9 cellular contexts compared by ENCODE assay signal in genomic region chr6:89350281-89351037, GRCh38. TPM values are rescaled to one million over a fixed set of nuclear protein-coding genes. Genes with fewer than 3 reads are reported as not detected.
DNase-seq lines count a peak whose midpoint lies in the region; ATAC-seq and TF ChIP-seq lines count a peak whose summit lies in the region.
"Had no signal": no experiment of that assay in that cellular context is flagged by ENCODE, and none has a peak within 500 bp of the region (broad histone marks: within the 10 kb centered on the region; RNA-seq: fewer than 3 reads in every experiment).

No MANE protein-coding gene starts in this region.

- no peak overlapping the region for H3K9ac ChIP-seq in IMR-90 (ENCODE audit: low read depth, low read length)
- peak overlapping the region; percentile 33 for H3K9ac ChIP-seq in mesendoderm (ENCODE audit: low read length)

- H4K5ac ChIP-seq in IMR-90 (ENCODE audit: low read depth, low read length) (no peak overlapping the region), mesendoderm (ENCODE audit: low read length) (no peak overlapping the region)

- TF ChIP-seq RAD21 in IMR-90 (IDR thresholded peaks at IDR 0.05; ENCODE audit: low read length): no peak

- no CpG with 5 or more reads among the region's 4 CpGs for WGBS in IMR-90 (ENCODE audit: extremely low coverage in 2 of 2, insufficient read length in 1 of 2), 2 experiments
- no CpG with 5 or more reads among the region's 4 CpGs for WGBS in mesendoderm (ENCODE audit: extremely low coverage, insufficient coverage, low lambda C conversion rate)

- peak overlapping the region; percentile 96 for H3K27ac Mint-ChIP-seq in activated naive CD8-positive, alpha-beta T cell treated with anti-CD3 and anti-CD28 coated beads, Interleukin-2, amount 50 U/mL, for 24 hours

- POLR2A ChIA-PET in IMR-90 (lab: Charles Lee; ENCODE audit: unreplicated experiment): interaction anchor here (0.7 kb wide), 1 partner anchor 21 kb away, joined by 14 read pairs; no protein-coding TSS in a partner anchor

- peak; percentile 27 for ATAC-seq in GM19397 (IDR thresholded peaks at IDR 0.05; ENCODE audit: unreplicated experiment)
- no peak for ATAC-seq in IMR-90 (ENCODE audit: low read depth)
- ATAC-seq in activated naive CD8-positive, alpha-beta T cell treated with anti-CD3 and anti-CD28 coated beads, Interleukin-2, amount 50 U/mL, for 24 hours: no peak

- CTCF ChIA-PET in IMR-90 (lab: Yijun Ruan, JAX): interaction anchor here (2.1 kb wide), 1 partner anchor 22 kb away, joined by 4 read pairs; no protein-coding TSS in a partner anchor

- no peak overlapping the region for H3K27ac ChIP-seq in IMR-90 (ENCODE audit: insufficient read depth, low read length)
- H3K27ac ChIP-seq in mesendoderm (ENCODE audit: low read depth, low read length): no peak overlapping the region

- no peak overlapping the region for H2BK5ac ChIP-seq in IMR-90 (ENCODE audit: low read depth, low read length, poor library complexity, severe bottlenecking)
- no peak overlapping the region for H2BK5ac ChIP-seq in mesendoderm (ENCODE audit: low read length)

- no peaks in the 10 kb centered on the region for H3K9me3 Mint-ChIP-seq in activated naive CD8-positive, alpha-beta T cell treated with anti-CD3 and anti-CD28 coated beads, Interleukin-2, amount 50 U/mL, for 24 hours

- no peak overlapping the region for H2AK9ac ChIP-seq in IMR-90 (replicated peaks; ENCODE audit: low read depth, low read length, poor library complexity)

- intact Hi-C loops in IMR-90 (cut with micrococcal nuclease): loop anchor here (5.0 kb wide), 2 partner anchors 268 to 368 kb away; partner anchors contain the start of gene PNRC1

- H3K36me3 ChIP-seq in IMR-90 (ENCODE audit: control insufficient read depth, insufficient read depth, low read length): no peaks in the 10 kb centered on the region
- H3K36me3 ChIP-seq in mesendoderm (ENCODE audit: control insufficient read depth, insufficient read depth, low read length): no peaks in the 10 kb centered on the region

- H3K4me1 Mint-ChIP-seq in activated naive CD8-positive, alpha-beta T cell treated with anti-CD3 and anti-CD28 coated beads, Interleukin-2, amount 50 U/mL, for 24 hours: peaks cover 70% of the 10 kb centered on the region

- TF ChIP-seq CTCF in IMR-90 (conservative IDR thresholded peaks at IDR 0.05; ENCODE audit: low read depth, low read length): no peak

- H3K14ac ChIP-seq in IMR-90 (replicated peaks; ENCODE audit: low read depth, low read length): peak overlapping the region; percentile 50

- H3K4ac ChIP-seq in IMR-90 (ENCODE audit: low read depth, low read length): no peak overlapping the region
- no peak overlapping the region for H3K4ac ChIP-seq in mesendoderm (ENCODE audit: low read depth, low read length)

- H2BK20ac ChIP-seq in IMR-90 (ENCODE audit: low read depth, low read length): no peak overlapping the region

- no peak overlapping the region for H4K91ac ChIP-seq in IMR-90 (ENCODE audit: insufficient read depth, low read depth, low read length)

- H3K27me3 ChIP-seq in IMR-90 (ENCODE audit: control insufficient read depth, insufficient read depth, low read length) (no peaks in the 10 kb centered on the region), mesendoderm (ENCODE audit: insufficient read depth, low read length, poor library complexity) (no peaks in the 10 kb centered on the region)

- peak overlapping the region; percentile 57 for H3K4me2 ChIP-seq in IMR-90 (ENCODE audit: low read depth, low read length)
- H3K4me2 ChIP-seq in mesendoderm (ENCODE audit: low read length): peak overlapping the region; percentile 20

- in situ Hi-C loops in IMR-90 (cut with MboI; ENCODE audit: low sequenced_read_pairs): loop anchor here (25.0 kb wide), 2 partner anchors 213 to 363 kb away; partner anchors contain the start of gene PM20D2

- H3K23ac ChIP-seq in IMR-90 (ENCODE audit: low read depth, low read length) (peak overlapping the region; percentile 46; the same call in 1 of the 2 replicates), mesendoderm (ENCODE audit: low read length) (no peak overlapping the region)

- H2BK15ac ChIP-seq in IMR-90 (ENCODE audit: low read depth, low read length): no peak overlapping the region
- no peak overlapping the region for H2BK15ac ChIP-seq in mesendoderm (replicated peaks; ENCODE audit: low read depth)

- no peak overlapping the region for H2BK120ac ChIP-seq in IMR-90 (ENCODE audit: low read depth, low read length)
- H2BK120ac ChIP-seq in mesendoderm (ENCODE audit: low read depth, low read length): no peak overlapping the region

- H4K8ac ChIP-seq in IMR-90 (ENCODE audit: low read depth in 2 of 2, low read length in 2 of 2) (no peak overlapping the region), mesendoderm (ENCODE audit: low read depth, low read length) (no peak overlapping the region)

- H3K4me3 Mint-ChIP-seq in activated naive CD8-positive, alpha-beta T cell treated with anti-CD3 and anti-CD28 coated beads, Interleukin-2, amount 50 U/mL, for 24 hours: peak overlapping the region; percentile 96

- peaks cover 12% of the 10 kb centered on the region for H3K9me1 ChIP-seq in IMR-90 (ENCODE audit: insufficient read depth, low read length)

- H3K56ac ChIP-seq in IMR-90 (ENCODE audit: extremely low read depth, insufficient read depth, low read length): no peak overlapping the region
- H3K56ac ChIP-seq in mesendoderm (ENCODE audit: low read length): peak overlapping the region; percentile 53

- H3K18ac ChIP-seq in IMR-90 (ENCODE audit: low read depth, low read length) (no peak overlapping the region), mesendoderm (ENCODE audit: low read length) (no peak overlapping the region)

- H3K36me3 Mint-ChIP-seq in activated naive CD8-positive, alpha-beta T cell treated with anti-CD3 and anti-CD28 coated beads, Interleukin-2, amount 50 U/mL, for 24 hours (ENCODE audit: low read depth): peaks cover 8% of the 10 kb centered on the region

- dilution Hi-C loops in IMR-90 (cut with HindIII; ENCODE audit: low sequenced_read_pairs, unreplicated experiment): no loop called here

- no peak for TF ChIP-seq POLR2A in IMR-90 (IDR thresholded peaks at IDR 0.05; ENCODE audit: low read depth, low read length)

- no peak overlapping the region for H2AK5ac ChIP-seq in IMR-90 (ENCODE audit: low read depth, low read length)
- H2AK5ac ChIP-seq in mesendoderm (ENCODE audit: low read length): no peak overlapping the region

- peaks cover 9% of the 10 kb centered on the region for H3K4me1 ChIP-seq in IMR-90 (ENCODE audit: control insufficient read depth, insufficient read depth, low read length)
- H3K4me1 ChIP-seq in mesendoderm (ENCODE audit: control insufficient read depth, low read depth, low read length): peaks cover 3% of the 10 kb centered on the region

- no peaks in the 10 kb centered on the region for H3K27me3 Mint-ChIP-seq in activated naive CD8-positive, alpha-beta T cell treated with anti-CD3 and anti-CD28 coated beads, Interleukin-2, amount 50 U/mL, for 24 hours

- no peak overlapping the region for H3K4me3 ChIP-seq in IMR-90 (ENCODE audit: insufficient read depth, low read depth, low read length)
- H3K4me3 ChIP-seq in mesendoderm (ENCODE audit: low read length): no peak overlapping the region

- TSS peak; percentile 12 for BruUV-seq in IMR-90 (replicated peaks; lab: Mats Ljungman, UMichigan)

- H3K9me3 ChIP-seq in IMR-90 (ENCODE audit: control insufficient read depth, insufficient read depth, low read length): no peaks in the 10 kb centered on the region

- DNase-seq in CD1c-positive myeloid dendritic cell (ENCODE audit: extremely low spot score): peak; percentile 93
- DNase-seq in IMR-90: no peak
- no peak for DNase-seq in activated naive CD8-positive, alpha-beta T cell treated with anti-CD3 and anti-CD28 coated beads, Interleukin-2, amount 50 U/mL, for 24 hours
- DNase-seq in mesendoderm: no peak
- DNase-seq in islet precursor cell: no peak
- DNase-seq in middle frontal gyrus (ENCODE audit: extremely low spot score, low spot score): no peak
- DNase-seq in NK-92 treated with Interleukin-12 subunit alpha and Interleukin-12 subunit beta, amount 100 ng/mL, for 24 hours (lab: John Stamatoyannopoulos, UW): no peak

- H3K79me2 ChIP-seq in mesendoderm (ENCODE audit: control insufficient read depth, insufficient read depth, low read length): peaks cover 26% of the 10 kb centered on the region

- H4K20me1 ChIP-seq in IMR-90 (ENCODE audit: insufficient read depth, low read length): peaks cover 46% of the 10 kb centered on the region

- H3K79me1 ChIP-seq in IMR-90 (ENCODE audit: low read depth in 1 of 2, low read length in 2 of 2) (peaks cover 8 to 54% of the 10 kb centered on the region in 2 experiments), mesendoderm (ENCODE audit: low read length) (peaks cover 6% of the 10 kb centered on the region)

- H2AFZ ChIP-seq in IMR-90 (replicated peaks; ENCODE audit: low read length, poor library complexity): no peak overlapping the region

TF ChIP-seq in IMR-90, 13 proteins besides CTCF, POLR2A, EP300 and RAD21 (continues in another document):
- TF ChIP-seq CEBPB (IDR thresholded peaks at IDR 0.05; ENCODE audit: low read depth, low read length): no peak
- TF ChIP-seq ELK1 (IDR thresholded peaks at IDR 0.05; ENCODE audit: borderline replicate concordance, low read depth, low read length): no peak
- TF ChIP-seq FOS (IDR thresholded peaks at IDR 0.05; ENCODE audit: low read depth, low read length): no peak
- no peak for TF ChIP-seq NFE2L2 (IDR thresholded peaks at IDR 0.05; ENCODE audit: low read depth, low read length)
- no peak for TF ChIP-seq SMC3 (IDR thresholded peaks at IDR 0.05; ENCODE audit: low read depth, low read length)

RNA-seq across cellular contexts. Expression of gene UBE2J1, which starts 2.1 kb away (rescaled TPM):
- 35.3 and 37.8 TPM in 2 replicates for total RNA-seq in IMR-90 (2012; rRNA removed)
- 19.8 and 20.9 TPM in 2 replicates for polyA plus RNA-seq in IMR-90 (2012; rRNA removed)
- polyA plus RNA-seq in IMR-90 (2012; cell fraction: cytosol; rRNA removed): 7.4 and 9.8 TPM in 2 replicates
- 3.3 and 14.2 TPM in 2 replicates for polyA plus RNA-seq in IMR-90 (2012; cell fraction: nucleus; rRNA removed; ENCODE audit: low replicate concordance)
- 34.6 TPM for polyA plus RNA-seq in mesendoderm (2013, experiment 1 of 2)
- 35.3 TPM for polyA plus RNA-seq in mesendoderm (2013, experiment 2 of 2)

RNA-seq across cellular contexts. Expression of gene GABRR2, which starts 35.4 kb away (rescaled TPM):
- total RNA-seq in IMR-90 (2012; rRNA removed): under 0.01 TPM in 1 of 2 replicates, not detected in the other
- polyA plus RNA-seq in IMR-90 (2012; rRNA removed): 0.24 and 0.26 TPM in 2 replicates
- polyA plus RNA-seq in IMR-90 (2012; cell fraction: cytosol; rRNA removed): 0.16 TPM in 1 of 2 replicates, not detected in the other
- 1.4 and 2.4 TPM in 2 replicates for polyA plus RNA-seq in IMR-90 (2012; cell fraction: nucleus; rRNA removed; ENCODE audit: low replicate concordance)
- 0.04 TPM for polyA plus RNA-seq in mesendoderm (2013, experiment 1 of 2)
- 0.03 TPM for polyA plus RNA-seq in mesendoderm (2013, experiment 2 of 2)
- total RNA-seq: HT1080 had no signal
